2 cellular contexts compared by ENCODE assay signal in genomic region chr2:138396843-138397242, GRCh38.
TF ChIP-seq lines count a peak whose summit lies in the region.

No MANE protein-coding gene starts in this region.

TF ChIP-seq in HepG2, 621 proteins besides CTCF, POLR2A, EP300 and RAD21:
- TF ChIP-seq ZNF652 (CRISPR knock-in tag; IDR thresholded peaks at IDR 0.05; ENCODE audit: borderline replicate concordance, low read depth) (peak; percentile 60; the same call in 1 of the 2 replicates), ZBTB49 (CRISPR knock-in tag; IDR thresholded peaks at IDR 0.05; ENCODE audit: borderline replicate concordance) (no peak)
TF ChIP-seq in HepG2: peak in this region for 1.

TF ChIP-seq in H1, 55 proteins besides CTCF, POLR2A, EP300 and RAD21:
- no peak for TF ChIP-seq RFX5 (IDR thresholded peaks at IDR 0.05; ENCODE audit: borderline replicate concordance, low read depth, low read length)
- no peak for TF ChIP-seq SAP30 (IDR thresholded peaks at IDR 0.05; ENCODE audit: insufficient read depth, insufficient replicate concordance, low read length)
- TF ChIP-seq CHD1 (IDR thresholded peaks at IDR 0.05; ENCODE audit: low read depth, low read length): no peak
- TF ChIP-seq TAF7 (optimal IDR thresholded peaks at IDR 0.05; ENCODE audit: borderline replicate concordance, low read depth, low read length): no peak
- TF ChIP-seq SIRT6 (IDR thresholded peaks at IDR 0.05; ENCODE audit: low read length): no peak
- no peak for TF ChIP-seq PHF8 (conservative IDR thresholded peaks at IDR 0.05; ENCODE audit: low read depth, low read length)
- no peak for TF ChIP-seq KDM1A (IDR thresholded peaks at IDR 0.05; ENCODE audit: borderline replicate concordance, low read length)
- no peak for TF ChIP-seq USF2 (IDR thresholded peaks at IDR 0.05; ENCODE audit: low read length)
- no peak for TF ChIP-seq ASH2L (IDR thresholded peaks at IDR 0.05; ENCODE audit: low read length)
- no peak for TF ChIP-seq TAF1 (IDR thresholded peaks at IDR 0.05; ENCODE audit: low read depth, low read length)
- TF ChIP-seq YY1 (IDR thresholded peaks at IDR 0.05; ENCODE audit: low read depth, low read length): no peak
- no peak for TF ChIP-seq CBX5 (IDR thresholded peaks at IDR 0.05; ENCODE audit: low read depth, low read length)
- TF ChIP-seq ZNF274 (IDR thresholded peaks at IDR 0.05; ENCODE audit: borderline replicate concordance, extremely low read depth, low read length): no peak
- TF ChIP-seq HDAC6 (IDR thresholded peaks at IDR 0.05; ENCODE audit: low read depth, low read length): no peak
- no peak for TF ChIP-seq SP4 (IDR thresholded peaks at IDR 0.05; ENCODE audit: low read length)
- TF ChIP-seq NRF1 (IDR thresholded peaks at IDR 0.05; ENCODE audit: low read depth, low read length): no peak
